In genomic region chr17:80544655-80545498, GRCh38 we compare ENCODE assay signal across 8 cellular contexts. TPM values are rescaled to one million over a fixed set of nuclear protein-coding genes. Genes with fewer than 3 reads are reported as not detected.
A peak's percentile ranks its signal among the peaks of the same experiment; 100 is the strongest.
DNase-seq lines count a peak whose midpoint lies in the region; ATAC-seq and TF ChIP-seq lines count a peak whose summit lies in the region.

Gene RPTOR (plus strand): TSS chr17:80544838. CDS start chr17:80545630, 792 bp downstream.

- H3K4me1 ChIP-seq in mammary epithelial cell (ENCODE audit: insufficient read depth, low read length) (peaks cover 21% of the 10 kb centered on the region), iPS-20b (ENCODE audit: insufficient read depth, low read length) (peaks cover 7% of the 10 kb centered on the region; the same call in 1 of the 2 replicates), skeletal muscle tissue (ENCODE audit: control insufficient read depth in 3 of 3, insufficient read depth in 3 of 3, low read length in 3 of 3) (peaks cover 18 to 43% (median 21%) of the 10 kb centered on the region in 3 donors)

- peak within 1 kb of the TSS; percentile 86 for H3K27ac ChIP-seq in mammary epithelial cell (ENCODE audit: insufficient read depth, low read depth, low read length)
- peak within 1 kb of the TSS; percentile 60 for H3K27ac ChIP-seq in iPS-20b (ENCODE audit: low read length)
- peak within 1 kb of the TSS; percentile 73 for H3K27ac ChIP-seq in skeletal muscle tissue (ENCODE audit: low read depth, low read length)

- peak; percentile 67 for ATAC-seq in HG02973 (IDR thresholded peaks at IDR 0.05; ENCODE audit: unreplicated experiment)
- no peak for ATAC-seq in HG03571 (IDR thresholded peaks at IDR 0.05; ENCODE audit: unreplicated experiment)

- in situ Hi-C loops in mammary epithelial cell (cut with MboI; ENCODE audit: low sequenced_read_pairs in 2 of 2) = no loop called here

- H2AFZ ChIP-seq in mammary epithelial cell (ENCODE audit: low read depth, low read length) = peak within 1 kb of the TSS; percentile 95

- DNase-seq in GM03348 (ENCODE audit: low spot score) (peak; percentile 96), NCI-H2227 (lab: John Stamatoyannopoulos, UW; ENCODE audit: unreplicated experiment) (peak; percentile 93), mammary epithelial cell (peak; percentile 80)

- H3K4me2 ChIP-seq in mammary epithelial cell (ENCODE audit: insufficient read depth, low read depth, low read length) = peak within 1 kb of the TSS; percentile 97

- H3K4me3 ChIP-seq in WI38 (ENCODE audit: low read depth, low read length) (peak within 1 kb of the TSS; percentile 88), mammary epithelial cell (replicated peaks in 1 of 3; ENCODE audit: insufficient read depth in 1 of 3, low read depth in 2 of 3, low read length in 3 of 3) (peak within 1 kb of the TSS; percentile 73 to 94 (median 85)), iPS-20b (ENCODE audit: low read length) (peak within 1 kb of the TSS; percentile 87), skeletal muscle tissue (ENCODE audit: low read length in 3 of 3) (peak within 1 kb of the TSS; percentile 84 to 100 (median 100))

- TF ChIP-seq CTCF in WI38 (IDR thresholded peaks at IDR 0.05; ENCODE audit: low read depth, low read length) (no peak), mammary epithelial cell (conservative IDR thresholded peaks at IDR 0.05 in 1 of 2, IDR thresholded peaks at IDR 0.05 in 1 of 2; ENCODE audit: extremely low read depth in 1 of 2, insufficient read depth in 1 of 2, low read depth in 1 of 2, low read length in 2 of 2) (no peak)

- no peaks in the 10 kb centered on the region for H3K36me3 ChIP-seq in mammary epithelial cell (ENCODE audit: insufficient read depth, low read length)
- H3K36me3 ChIP-seq in iPS-20b (ENCODE audit: insufficient read depth, low read depth, low read length) = no peaks in the 10 kb centered on the region
- no peaks in the 10 kb centered on the region for H3K36me3 ChIP-seq in skeletal muscle tissue (ENCODE audit: control insufficient read depth in 3 of 3, insufficient read depth in 3 of 3, low read length in 3 of 3)

- H3K79me2 ChIP-seq in mammary epithelial cell (ENCODE audit: insufficient read depth, low read length) = peaks cover 53% of the 10 kb centered on the region

- H3K9ac ChIP-seq in mammary epithelial cell (ENCODE audit: insufficient read depth, low read length) (peak within 1 kb of the TSS; percentile 97), iPS-20b (ENCODE audit: low read depth, low read length) (peak within 1 kb of the TSS; percentile 98), skeletal muscle tissue (ENCODE audit: low read depth in 1 of 3, low read length in 3 of 3) (peak within 1 kb of the TSS; percentile 93 to 98 (median 98))

- intact Hi-C loops in mammary epithelial cell (cut with micrococcal nuclease) = loop anchor here (1.0 to 2.0 kb wide), 2 partner anchors 43 to 62 kb away; no protein-coding TSS in a partner anchor

- H4K20me1 ChIP-seq in mammary epithelial cell (ENCODE audit: insufficient read depth, low read length) = no peaks in the 10 kb centered on the region

- H3K27me3 ChIP-seq in mammary epithelial cell (ENCODE audit: insufficient read depth, low read length) (no peaks in the 10 kb centered on the region), iPS-20b (ENCODE audit: insufficient read depth, low read length) (0 out of 2 replicates have a peak, but pooled peaks cover 11% of the 10 kb centered on the region), skeletal muscle tissue (ENCODE audit: control insufficient read depth in 3 of 3, insufficient read depth in 3 of 3, low read length in 3 of 3) (peaks cover 0 to 4% (median 4%) of the 10 kb centered on the region in 3 donors)

- dilution Hi-C loops in mammary epithelial cell (cut with HindIII; ENCODE audit: low sequenced_read_pairs) = no loop called here

- 1% methylated on average over 37 of the region's 49 CpGs for WGBS in mammary epithelial cell (ENCODE audit: low coverage, missing lambda C conversion rate)

- BruUV-seq in mammary epithelial cell (replicated peaks; lab: Mats Ljungman, UMichigan) = TSS peak; percentile 58

- CTCF ChIA-PET in mammary epithelial cell (lab: Charles Lee; ENCODE audit: low non-redundant PET) = no interaction called here

- no peaks in the 10 kb centered on the region for H3K9me3 ChIP-seq in mammary epithelial cell (replicated peaks; ENCODE audit: insufficient read depth, low read length)
- no peaks in the 10 kb centered on the region for H3K9me3 ChIP-seq in iPS-20b (ENCODE audit: insufficient read depth, low read depth, low read length)
- no peaks in the 10 kb centered on the region for H3K9me3 ChIP-seq in skeletal muscle tissue (ENCODE audit: control insufficient read depth in 3 of 3, low read length in 3 of 3)

RNA-seq across cellular contexts. Expression of gene RPTOR, which starts in this region (rescaled TPM):
- total RNA-seq in mammary epithelial cell (10 to 100 TPM; 35.8 to 36.7 TPM), skeletal muscle tissue (24.5 TPM)
- 11.6 TPM for polyA plus RNA-seq in mammary epithelial cell
- 84.2 TPM for polyA minus RNA-seq in mammary epithelial cell
